Comparison of ENCODE assay signal across 17 cellular contexts in genomic region chr7:45190406-45191165, GRCh38. TPM values are rescaled to one million over a fixed set of nuclear protein-coding genes. Genes with fewer than 3 reads are reported as not detected.
"Had no signal": no experiment of that assay in that cellular context is flagged by ENCODE, and none has a peak within 500 bp of the region (broad histone marks: within the 10 kb centered on the region; RNA-seq: fewer than 3 reads in every experiment).

No MANE protein-coding gene starts in this region.

- ATAC-seq: activated T-helper 17 cell treated with anti-CD3 and anti-CD28 coated beads, Interleukin-2, amount 50 U/mL, for 72 hours; left lung had no signal

- H3K4me1 ChIP-seq: adrenal gland, parathyroid adenoma had no signal

- H3K27ac ChIP-seq: parathyroid adenoma, WERI-Rb-1 had no signal

- H3K36me3 ChIP-seq: adrenal gland, left lung, WERI-Rb-1 had no signal

- H3K9me3 Mint-ChIP-seq: activated CD4-positive, alpha-beta T cell treated with anti-CD3 and anti-CD28 coated beads, Interleukin-2, amount 10 ng/mL, durations not matched to agents 24 days and 14 days; central memory CD8-positive, alpha-beta T cell; nephron had no signal

- H3K4me3 Mint-ChIP-seq: activated CD4-positive, alpha-beta T cell treated with anti-CD3 and anti-CD28 coated beads, Interleukin-2, amount 10 ng/mL, durations not matched to agents 24 days and 14 days; activated T-helper 17 cell treated with anti-CD3 and anti-CD28 coated beads, Interleukin-2, amount 50 U/mL, for 72 hours; central memory CD8-positive, alpha-beta T cell; dendritic cell treated with granulocyte-macrophage colony-stimulating factor and Interleukin-4, amounts not matched to agents 40 ng/mL and 50 ng/mL, for 4 days; nephron had no signal

- H3K27me3 Mint-ChIP-seq: dendritic cell treated with granulocyte-macrophage colony-stimulating factor and Interleukin-4, amounts not matched to agents 40 ng/mL and 50 ng/mL, for 4 days had no signal

- H3K27me3 ChIP-seq: adrenal gland, left lung had no signal

- DNase-seq: activated CD4-positive, alpha-beta T cell treated with anti-CD3 and anti-CD28 coated beads, Interleukin-2, amount 10 ng/mL, durations not matched to agents 24 days and 14 days; activated naive CD4-positive, alpha-beta T cell treated with anti-CD3 and anti-CD28 coated beads, Interleukin-2, amount 50 U/mL, for 16 hours; activated T-cell treated with anti-CD3 and anti-CD28 coated beads for 4 hours; erythroblast; left lung; mesenchymal stem cell; retina; T-helper 1 cell; trophoblast cell; WERI-Rb-1 had no signal

- H3K4me3 ChIP-seq: adrenal gland had no signal

- H3K27ac Mint-ChIP-seq: activated CD4-positive, alpha-beta T cell treated with anti-CD3 and anti-CD28 coated beads, Interleukin-2, amount 10 ng/mL, durations not matched to agents 24 days and 14 days; activated T-helper 17 cell treated with anti-CD3 and anti-CD28 coated beads, Interleukin-2, amount 50 U/mL, for 72 hours; dendritic cell treated with granulocyte-macrophage colony-stimulating factor and Interleukin-4, amounts not matched to agents 40 ng/mL and 50 ng/mL, for 4 days; nephron had no signal

- H3K4me1 Mint-ChIP-seq: central memory CD8-positive, alpha-beta T cell; nephron had no signal

- H3K9me3 ChIP-seq: adrenal gland, left lung had no signal

RNA-seq across cellular contexts. Expression of gene RAMP3, which starts 33.0 kb away (rescaled TPM):
- total RNA-seq: activated CD4-positive, alpha-beta T cell treated with anti-CD3 and anti-CD28 coated beads, Interleukin-2, amount 10 ng/mL, durations not matched to agents 24 days and 14 days; activated CD8-positive, alpha-beta memory T cell treated with anti-CD3 and anti-CD28 coated beads for 36 hours; activated T-helper 17 cell treated with anti-CD3 and anti-CD28 coated beads, Interleukin-2, amount 50 U/mL, for 72 hours had no signal
